Comparison of ENCODE assay signal across 24 cellular contexts in the genomic region with DNA sequence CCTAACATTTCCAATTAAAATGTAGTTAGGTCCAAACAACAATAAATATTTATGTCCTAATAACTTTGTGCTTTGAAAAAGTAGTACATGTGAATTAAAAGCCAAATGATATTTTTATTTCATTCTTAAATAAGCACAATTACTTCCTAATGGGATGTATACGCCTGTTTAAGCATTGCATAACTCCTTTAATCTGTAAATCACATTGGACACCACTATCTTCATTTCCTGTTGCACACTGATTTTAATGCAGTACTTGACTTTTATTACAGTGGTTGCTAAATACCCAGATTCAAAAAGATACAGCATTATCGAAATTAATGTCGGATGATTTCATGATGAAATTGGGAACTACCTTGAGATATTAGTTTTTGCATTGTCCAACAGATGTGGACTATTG.
"Had no signal": no experiment of that assay in that cellular context is flagged by ENCODE, and none has a peak within 500 bp of the region (broad histone marks: within the 10 kb centered on the region; RNA-seq: fewer than 3 reads in every experiment).

No MANE protein-coding gene starts in this region.

- H3K36me3 ChIP-seq: stomach, suprapubic skin, thoracic aorta, thyroid gland, tibial artery, tibial nerve, transverse colon, upper lobe of left lung, upper lobe of right lung, uterus, vagina had no signal

- H3K27me3 ChIP-seq: stomach, suprapubic skin, testis, thyroid gland, tibial artery, tibial nerve, transverse colon, upper lobe of left lung, upper lobe of right lung, uterus, vagina had no signal

- H3K4me1 ChIP-seq: stomach, suprapubic skin, testis, thyroid gland, tibial artery, tibial nerve, transverse colon, upper lobe of left lung, upper lobe of right lung, uterus, vagina had no signal

- H3K4me3 ChIP-seq: stomach, suprapubic skin, testis, thoracic aorta, thyroid gland, tibial artery, tibial nerve, transverse colon, upper lobe of left lung, upper lobe of right lung, uterus, vagina had no signal

- DNase-seq: stimulated activated CD4-positive, alpha-beta T cell treated with anti-CD3 and anti-CD28 coated beads, Interleukin-2, amount 100 ng/mL, for 48 hours; stimulated activated CD4-positive, alpha-beta T cell treated with anti-CD3 and anti-CD28 coated beads, Interleukin-4, amount 100 ng/mL, for 1 hour; stimulated activated CD4-positive, alpha-beta T cell treated with anti-CD3 and anti-CD28 coated beads, Interleukin-4, amount 100 ng/mL, for 24 hours; stimulated activated CD4-positive, alpha-beta T cell treated with anti-CD3 and anti-CD28 coated beads, Interleukin-4, amount 100 ng/mL, for 4 hours; stimulated activated CD8-positive, alpha-beta memory T cell treated with anti-CD3 and anti-CD28 coated beads, Interleukin-4, amount 100 ng/mL, for 48 hours; stimulated activated naive B cell treated with anti-CD40 and anti-IgM and Interleukin-4, amounts not matched to agents 10 μg/mL and 1 μg/mL and 100 μg/mL, for 72 hours; stimulated activated naive CD4-positive, alpha-beta T cell; stimulated activated naive CD4-positive, alpha-beta T cell treated with Interleukin-2 at 50 U/mL for 16 hours; stimulated activated naive CD8-positive, alpha-beta T cell treated with anti-CD3 and anti-CD28 coated beads, Interleukin-15, amount 100 ng/mL, for 72 hours; stimulated activated naive CD8-positive, alpha-beta T cell treated with anti-CD3 and anti-CD28 coated beads, Interleukin-15, Interleukin-2, amounts not matched to agents 100 U/mL and 50 U/mL, for 24 hours; stomach; substantia nigra; testis; thyroid gland; tibial artery; transverse colon; trophoblast cell; upper lobe of left lung; upper lobe of right lung; uterus had no signal

- H3K27ac ChIP-seq: stomach, suprapubic skin, testis, thoracic aorta, thyroid gland, tibial artery, tibial nerve, transverse colon, upper lobe of left lung, upper lobe of right lung, uterus, vagina had no signal

- H3K9me3 ChIP-seq: suprapubic skin, testis, thyroid gland, tibial artery, transverse colon, upper lobe of left lung, upper lobe of right lung, uterus, vagina had no signal
